20 cellular contexts compared by ENCODE assay signal in the genomic region with DNA sequence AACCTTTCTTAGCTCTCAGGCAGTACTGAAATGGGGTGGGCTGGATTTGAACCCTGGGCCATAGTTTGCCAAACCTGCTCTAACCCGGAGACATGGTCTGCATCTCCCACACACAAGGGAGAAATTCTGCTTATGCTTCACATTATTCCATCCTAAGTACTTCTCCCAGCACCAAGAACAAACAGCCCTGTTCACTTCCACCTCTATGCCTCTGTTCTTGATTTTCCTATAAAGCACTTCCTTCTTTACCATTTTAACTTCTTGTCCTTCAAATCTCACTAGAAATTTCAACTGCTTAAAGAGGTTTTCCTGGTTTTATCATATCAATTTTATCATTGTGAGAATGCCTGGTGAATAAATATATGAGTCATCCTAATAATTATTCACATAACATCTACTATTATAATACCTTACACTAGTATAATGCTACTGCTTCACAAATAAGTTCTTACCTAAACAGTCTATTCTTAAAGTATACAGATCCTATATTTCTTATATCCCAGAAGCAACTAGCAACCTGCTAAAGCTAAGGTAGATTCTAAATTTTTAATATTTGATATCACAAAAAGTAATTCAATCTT. TPM values are rescaled to one million over a fixed set of nuclear protein-coding genes. Genes with fewer than 3 reads are reported as not detected.
DNase-seq lines count a peak whose midpoint lies in the region; ATAC-seq, FAIRE-seq and TF ChIP-seq lines count a peak whose summit lies in the region.
"Had no signal": no experiment of that assay in that cellular context is flagged by ENCODE, and none has a peak within 500 bp of the region (broad histone marks: within the 10 kb centered on the region; RNA-seq: fewer than 3 reads in every experiment).

No MANE protein-coding gene starts in this region.

- H3K4me3 ChIP-seq in PC-9 (no peak overlapping the region), colonic mucosa (no peak overlapping the region), pancreas (no peak overlapping the region), tibial artery (no peak overlapping the region)
- H3K4me3 ChIP-seq: thyroid gland had no signal

- H3K4me1 ChIP-seq in PC-9 (replicated peaks; ENCODE audit: insufficient read depth) = peaks cover 49% of the 10 kb centered on the region
- H3K4me1 ChIP-seq in colonic mucosa = peaks cover 13% of the 10 kb centered on the region
- H3K4me1 ChIP-seq in pancreas = peaks cover 10 to 54% (median 36%) of the 10 kb centered on the region in 3 donors
- H3K4me1 ChIP-seq in tibial artery = peaks cover 0 to 93% (median 26%) of the 10 kb centered on the region in 4 donors

- peaks cover 23% of the 10 kb centered on the region for H3F3A ChIP-seq in PC-9 (ENCODE audit: insufficient read depth, low read depth)

- H3K4me2 ChIP-seq in PC-9 = peak overlapping the region; percentile 30

- POLR2A ChIA-PET in PC-9 (lab: Charles Lee; ENCODE audit: unreplicated experiment) = interaction anchor here (0.6 to 0.7 kb wide), 2 partner anchors 17 to 1923 kb away, joined by 5 read pairs; no protein-coding TSS in a partner anchor

- no peaks in the 10 kb centered on the region for H4K20me1 ChIP-seq in PC-9 (ENCODE audit: insufficient read depth)

- peak overlapping the region; percentile 32 for H3K27ac Mint-ChIP-seq in activated naive CD4-positive, alpha-beta T cell treated with anti-CD3 and anti-CD28 coated beads, Interleukin-2, amount 50 U/mL, for 24 hours
- H3K27ac Mint-ChIP-seq: activated T-helper 17 cell treated with anti-CD3 and anti-CD28 coated beads, Interleukin-2, amount 50 U/mL, for 72 hours had no signal

- FAIRE-seq in pancreas (lab: Jason Lieb, UNC) = no peak

- H3K36me3 ChIP-seq in PC-9 (ENCODE audit: low read depth) = peaks cover 83% of the 10 kb centered on the region
- H3K36me3 ChIP-seq in colonic mucosa = no peaks in the 10 kb centered on the region
- no peaks in the 10 kb centered on the region for H3K36me3 ChIP-seq in pancreas
- H3K36me3 ChIP-seq in tibial artery = peaks cover 0 to 10% (median 0%) of the 10 kb centered on the region in 3 donors
- H3K36me3 ChIP-seq: thyroid gland had no signal

- no peak overlapping the region for H2AFZ ChIP-seq in PC-9

- TF ChIP-seq CTCF in PC-9 (conservative IDR thresholded peaks at IDR 0.05) = no peak
- TF ChIP-seq CTCF in colonic mucosa (IDR thresholded peaks at IDR 0.05) = no peak
- TF ChIP-seq CTCF in pancreas (IDR thresholded peaks at IDR 0.05) = no peak
- TF ChIP-seq CTCF in tibial artery (IDR thresholded peaks at IDR 0.05) = no peak
- no peak for TF ChIP-seq CTCF in GM20000 (IDR thresholded peaks at IDR 0.05; ENCODE audit: extremely low read depth, missing control alignments)

- CTCF ChIA-PET in PC-9 (lab: Charles Lee) = no interaction called here

- intact Hi-C loops in PC-9 (cut with micrococcal nuclease; ENCODE audit: unreplicated experiment) (no loop called here), colonic mucosa (cut with DNase I) (loop anchor here (10.0 kb wide), 1 partner anchor 117 kb away; no protein-coding TSS in a partner anchor), pancreas (cut with DNase I) (no loop called here), tibial artery (cut with DNase I; ENCODE audit: low total_unique reads) (no loop called here)

- H3K27ac ChIP-seq in PC-9 (peak overlapping the region; percentile 69), colonic mucosa (peak overlapping the region; percentile 30), pancreas (peak overlapping the region in 2 of 4 donors; percentile 2 to 20), tibial artery (no peak overlapping the region)
- H3K27ac ChIP-seq: thyroid gland had no signal

- H3K9me3 ChIP-seq in PC-9 (ENCODE audit: insufficient read depth, low read depth) = peaks cover 9% of the 10 kb centered on the region; the same call in 1 of the 2 replicates
- H3K9me3 ChIP-seq in colonic mucosa = no peaks in the 10 kb centered on the region
- no peaks in the 10 kb centered on the region for H3K9me3 ChIP-seq in pancreas
- no peaks in the 10 kb centered on the region for H3K9me3 ChIP-seq in tibial artery
- H3K9me3 ChIP-seq: thyroid gland had no signal

- H3K27me3 ChIP-seq in PC-9 (ENCODE audit: insufficient read depth, low read depth) (no peaks in the 10 kb centered on the region), colonic mucosa (no peaks in the 10 kb centered on the region), pancreas (no peaks in the 10 kb centered on the region), tibial artery (no peaks in the 10 kb centered on the region)
- H3K27me3 ChIP-seq: thyroid gland had no signal

- H3K27me3 Mint-ChIP-seq in activated naive CD4-positive, alpha-beta T cell treated with anti-CD3 and anti-CD28 coated beads, Interleukin-2, amount 50 U/mL, for 24 hours = no peaks in the 10 kb centered on the region
- H3K27me3 Mint-ChIP-seq: activated T-helper 17 cell treated with anti-CD3 and anti-CD28 coated beads, Interleukin-2, amount 50 U/mL, for 72 hours had no signal

- WGBS in pancreas, 2 donors = 70 to 81% methylated on average over 1 of the region's 1 CpG

- peaks cover 86% of the 10 kb centered on the region for H3K4me1 Mint-ChIP-seq in activated naive CD4-positive, alpha-beta T cell treated with anti-CD3 and anti-CD28 coated beads, Interleukin-2, amount 50 U/mL, for 24 hours

- ATAC-seq in pancreas = peak; percentile 25 to 46 (median 40)
- no peak for ATAC-seq in HG02763 (IDR thresholded peaks at IDR 0.05; ENCODE audit: unreplicated experiment)
- ATAC-seq: activated T-helper 17 cell treated with anti-CD3 and anti-CD28 coated beads, Interleukin-2, amount 50 U/mL, for 72 hours had no signal

- no peak for DNase-seq in activated naive CD4-positive, alpha-beta T cell (lab: John Stamatoyannopoulos, UW)
- DNase-seq in PC-9 (no peak), colonic mucosa (no peak), pancreas (no peak), tibial artery (no peak), GM20000 (ENCODE audit: low spot score) (no peak)
- DNase-seq: activated CD4-positive, CD25-positive, alpha-beta regulatory T cell treated with anti-CD3 and anti-CD28 coated beads, Interleukin-2, amount 50 U/mL, for 72 hours; amniotic stem cell; C1 segment of cervical spinal cord; DMS153; islet precursor cell; MM.1S; NCI-H2029 treated with DMSO at 0.1 percent for 48 hours; NCI-H524 treated with DMSO at 0.1 percent for 48 hours; T-helper 9 cell; thyroid gland had no signal

- no peaks in the 10 kb centered on the region for H3K9me2 ChIP-seq in PC-9 (ENCODE audit: insufficient read depth)

- no TSS peak for BruUV-seq in PC-9 (replicated peaks; lab: Mats Ljungman, UMichigan)

- H3K4me3 Mint-ChIP-seq in activated naive CD4-positive, alpha-beta T cell treated with anti-CD3 and anti-CD28 coated beads, Interleukin-2, amount 50 U/mL, for 24 hours = peak overlapping the region; percentile 16
- H3K4me3 Mint-ChIP-seq: activated T-helper 17 cell treated with anti-CD3 and anti-CD28 coated beads, Interleukin-2, amount 50 U/mL, for 72 hours; neural crest cell had no signal

- peaks cover 31% of the 10 kb centered on the region for H3K36me3 Mint-ChIP-seq in activated naive CD4-positive, alpha-beta T cell treated with anti-CD3 and anti-CD28 coated beads, Interleukin-2, amount 50 U/mL, for 24 hours

- peak overlapping the region in 1 of 2 donors; percentile 37 for H3K9ac ChIP-seq in colonic mucosa (ENCODE audit: low read depth in 2 of 2, low read length in 2 of 2)

- H3K79me2 ChIP-seq in PC-9 (ENCODE audit: low read depth) = peaks cover 99% of the 10 kb centered on the region

- peaks cover 6% of the 10 kb centered on the region for H3K9me3 Mint-ChIP-seq in activated naive CD4-positive, alpha-beta T cell treated with anti-CD3 and anti-CD28 coated beads, Interleukin-2, amount 50 U/mL, for 24 hours
- H3K9me3 Mint-ChIP-seq: activated T-helper 17 cell treated with anti-CD3 and anti-CD28 coated beads, Interleukin-2, amount 50 U/mL, for 72 hours had no signal

RNA-seq across cellular contexts. Expression of a gene that starts 12.7 kb away (rescaled TPM):
- total RNA-seq in PC-9 (2021) = 11.3 and 15.9 TPM in 2 replicates
- total RNA-seq in colonic mucosa = 10 to 100 TPM; 20.2 to 39.2 TPM
- total RNA-seq in pancreas = 10 to 100 TPM in 1 of 6 donors, 1 to 10 TPM in 5; 5.9 to 11.2 (median 8.0) TPM
- polyA plus RNA-seq in pancreas = 1 to 10 TPM; 3.2 to 4.4 TPM

Comparison
In these comparisons a context has a peak if more than half of its experiments do, and no peak if none do; other contexts are left out.
1. H3K27ac ChIP-seq: peak in PC-9 (single experiment) and colonic mucosa (single experiment); none in tibial artery (0 of 2).